2 cellular contexts compared by ENCODE assay signal in the genomic region with DNA sequence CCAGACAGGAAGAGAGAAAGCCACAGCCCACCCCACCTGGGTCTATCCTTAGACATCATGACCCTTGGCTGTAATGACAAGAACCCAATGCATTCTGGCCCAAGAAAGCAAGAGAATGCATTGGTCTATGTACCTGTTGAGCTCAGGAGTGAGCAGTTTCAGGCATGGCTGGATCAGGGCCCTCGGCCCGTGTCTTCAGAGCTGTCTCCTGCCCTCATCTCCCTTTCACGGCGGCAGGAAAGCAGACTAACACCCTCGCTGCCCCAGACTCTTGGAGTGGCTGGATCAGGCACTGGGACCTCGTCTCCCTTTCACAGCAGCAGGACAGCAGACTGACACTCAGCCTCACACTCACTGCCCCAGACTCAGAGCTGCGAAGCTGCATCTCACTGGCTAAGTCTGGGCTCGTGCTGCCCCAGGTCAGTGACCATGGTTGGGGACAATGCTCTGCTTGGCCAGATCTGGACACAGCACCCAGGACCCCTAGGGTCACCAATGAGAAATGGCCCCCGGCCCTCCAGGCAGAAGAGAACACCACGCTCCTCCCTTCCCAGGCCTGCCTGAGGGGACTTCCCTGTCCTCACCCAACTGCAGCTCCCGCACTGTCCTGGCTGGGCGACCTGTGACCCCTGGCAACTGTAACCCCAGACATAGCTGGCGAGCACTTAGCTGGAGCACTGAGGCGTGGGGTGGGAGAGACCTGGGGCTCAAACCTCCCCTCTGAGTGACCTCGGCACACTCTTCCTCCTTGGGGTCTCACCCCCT.
TF ChIP-seq lines count a peak whose summit lies in the region.

No MANE protein-coding gene starts in this region.

TF ChIP-seq in SK-N-SH treated with all-trans-retinoic acid at 6 μM for 48 hours, 23 proteins besides CTCF, POLR2A, EP300 and RAD21 (continued from another document):
- TF ChIP-seq, protein P1, sequence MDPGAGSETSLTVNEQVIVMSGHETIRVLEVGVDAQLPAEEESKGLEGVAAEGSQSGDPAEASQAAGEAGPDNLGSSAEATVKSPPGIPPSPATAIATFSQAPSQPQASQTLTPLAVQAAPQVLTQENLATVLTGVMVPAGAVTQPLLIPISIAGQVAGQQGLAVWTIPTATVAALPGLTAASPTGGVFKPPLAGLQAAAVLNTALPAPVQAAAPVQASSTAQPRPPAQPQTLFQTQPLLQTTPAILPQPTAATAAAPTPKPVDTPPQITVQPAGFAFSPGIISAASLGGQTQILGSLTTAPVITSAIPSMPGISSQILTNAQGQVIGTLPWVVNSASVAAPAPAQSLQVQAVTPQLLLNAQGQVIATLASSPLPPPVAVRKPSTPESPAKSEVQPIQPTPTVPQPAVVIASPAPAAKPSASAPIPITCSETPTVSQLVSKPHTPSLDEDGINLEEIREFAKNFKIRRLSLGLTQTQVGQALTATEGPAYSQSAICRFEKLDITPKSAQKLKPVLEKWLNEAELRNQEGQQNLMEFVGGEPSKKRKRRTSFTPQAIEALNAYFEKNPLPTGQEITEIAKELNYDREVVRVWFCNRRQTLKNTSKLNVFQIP (CRISPR knock-in tag; IDR thresholded peaks at IDR 0.05; ENCODE audit: borderline replicate concordance, low read depth), result no peak
- TF ChIP-seq ESRRG (CRISPR knock-in tag; IDR thresholded peaks at IDR 0.05), result no peak
- TF ChIP-seq SNAI2 (CRISPR knock-in tag; IDR thresholded peaks at IDR 0.05), result no peak
- TF ChIP-seq ZNF70 (CRISPR knock-in tag; IDR thresholded peaks at IDR 0.05), result no peak
- TF ChIP-seq GLIS3 (CRISPR knock-in tag; IDR thresholded peaks at IDR 0.05), result no peak
- TF ChIP-seq, protein P2, sequence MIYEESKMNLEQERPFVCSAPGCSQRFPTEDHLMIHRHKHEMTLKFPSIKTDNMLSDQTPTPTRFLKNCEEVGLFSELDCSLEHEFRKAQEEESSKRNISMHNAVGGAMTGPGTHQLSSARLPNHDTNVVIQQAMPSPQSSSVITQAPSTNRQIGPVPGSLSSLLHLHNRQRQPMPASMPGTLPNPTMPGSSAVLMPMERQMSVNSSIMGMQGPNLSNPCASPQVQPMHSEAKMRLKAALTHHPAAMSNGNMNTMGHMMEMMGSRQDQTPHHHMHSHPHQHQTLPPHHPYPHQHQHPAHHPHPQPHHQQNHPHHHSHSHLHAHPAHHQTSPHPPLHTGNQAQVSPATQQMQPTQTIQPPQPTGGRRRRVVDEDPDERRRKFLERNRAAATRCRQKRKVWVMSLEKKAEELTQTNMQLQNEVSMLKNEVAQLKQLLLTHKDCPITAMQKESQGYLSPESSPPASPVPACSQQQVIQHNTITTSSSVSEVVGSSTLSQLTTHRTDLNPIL (CRISPR knock-in tag; IDR thresholded peaks at IDR 0.05; ENCODE audit: low read depth), result no peak
- TF ChIP-seq RARB (CRISPR knock-in tag; IDR thresholded peaks at IDR 0.05), result no peak
- TF ChIP-seq ZFP30 (CRISPR knock-in tag; IDR thresholded peaks at IDR 0.05), result no peak
- TF ChIP-seq, protein P3, sequence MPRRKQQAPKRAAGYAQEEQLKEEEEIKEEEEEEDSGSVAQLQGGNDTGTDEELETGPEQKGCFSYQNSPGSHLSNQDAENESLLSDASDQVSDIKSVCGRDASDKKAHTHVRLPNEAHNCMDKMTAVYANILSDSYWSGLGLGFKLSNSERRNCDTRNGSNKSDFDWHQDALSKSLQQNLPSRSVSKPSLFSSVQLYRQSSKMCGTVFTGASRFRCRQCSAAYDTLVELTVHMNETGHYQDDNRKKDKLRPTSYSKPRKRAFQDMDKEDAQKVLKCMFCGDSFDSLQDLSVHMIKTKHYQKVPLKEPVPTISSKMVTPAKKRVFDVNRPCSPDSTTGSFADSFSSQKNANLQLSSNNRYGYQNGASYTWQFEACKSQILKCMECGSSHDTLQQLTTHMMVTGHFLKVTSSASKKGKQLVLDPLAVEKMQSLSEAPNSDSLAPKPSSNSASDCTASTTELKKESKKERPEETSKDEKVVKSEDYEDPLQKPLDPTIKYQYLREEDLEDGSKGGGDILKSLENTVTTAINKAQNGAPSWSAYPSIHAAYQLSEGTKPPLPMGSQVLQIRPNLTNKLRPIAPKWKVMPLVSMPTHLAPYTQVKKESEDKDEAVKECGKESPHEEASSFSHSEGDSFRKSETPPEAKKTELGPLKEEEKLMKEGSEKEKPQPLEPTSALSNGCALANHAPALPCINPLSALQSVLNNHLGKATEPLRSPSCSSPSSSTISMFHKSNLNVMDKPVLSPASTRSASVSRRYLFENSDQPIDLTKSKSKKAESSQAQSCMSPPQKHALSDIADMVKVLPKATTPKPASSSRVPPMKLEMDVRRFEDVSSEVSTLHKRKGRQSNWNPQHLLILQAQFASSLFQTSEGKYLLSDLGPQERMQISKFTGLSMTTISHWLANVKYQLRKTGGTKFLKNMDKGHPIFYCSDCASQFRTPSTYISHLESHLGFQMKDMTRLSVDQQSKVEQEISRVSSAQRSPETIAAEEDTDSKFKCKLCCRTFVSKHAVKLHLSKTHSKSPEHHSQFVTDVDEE (CRISPR knock-in tag; IDR thresholded peaks at IDR 0.05), result no peak

TF ChIP-seq in SK-N-SH, 30 proteins besides CTCF, POLR2A, EP300 and RAD21 (continued from another document):
- TF ChIP-seq IRF3 (IDR thresholded peaks at IDR 0.05; ENCODE audit: low read depth, low read length) (no peak), YY1 (IDR thresholded peaks at IDR 0.05; ENCODE audit: low read depth) (no peak), RXRA (IDR thresholded peaks at IDR 0.05; ENCODE audit: borderline replicate concordance, low read depth) (no peak), TAF1 (IDR thresholded peaks at IDR 0.05; ENCODE audit: borderline replicate concordance, low read depth, low read length) (no peak), REST (IDR thresholded peaks at IDR 0.05; ENCODE audit: low read depth, low read length) (no peak), CHD2 (IDR thresholded peaks at IDR 0.05; ENCODE audit: low read length, partially characterized antibody) (no peak), GABPA (IDR thresholded peaks at IDR 0.05; ENCODE audit: low read depth) (no peak), EZH2phosphoT487 (IDR thresholded peaks at IDR 0.05; ENCODE audit: borderline replicate concordance, low read depth) (no peak)
